Comparison of ENCODE assay signal across 1 cellular context in genomic region chr4:7430965-7431695, GRCh38.
TF ChIP-seq lines count a peak whose summit lies in the region.

No MANE protein-coding gene starts in this region.

TF ChIP-seq in HepG2, 621 proteins besides CTCF, POLR2A, EP300 and RAD21 (continued from another document):
- TF ChIP-seq HNF1B (CRISPR knock-in tag; IDR thresholded peaks at IDR 0.05): no peak
- TF ChIP-seq ZNF749 (CRISPR knock-in tag; IDR thresholded peaks at IDR 0.05; ENCODE audit: borderline replicate concordance): no peak
- TF ChIP-seq KLF16 (CRISPR knock-in tag; IDR thresholded peaks at IDR 0.05): no peak
- TF ChIP-seq ZNF264 (CRISPR knock-in tag; IDR thresholded peaks at IDR 0.05): no peak
- TF ChIP-seq, protein P1, sequence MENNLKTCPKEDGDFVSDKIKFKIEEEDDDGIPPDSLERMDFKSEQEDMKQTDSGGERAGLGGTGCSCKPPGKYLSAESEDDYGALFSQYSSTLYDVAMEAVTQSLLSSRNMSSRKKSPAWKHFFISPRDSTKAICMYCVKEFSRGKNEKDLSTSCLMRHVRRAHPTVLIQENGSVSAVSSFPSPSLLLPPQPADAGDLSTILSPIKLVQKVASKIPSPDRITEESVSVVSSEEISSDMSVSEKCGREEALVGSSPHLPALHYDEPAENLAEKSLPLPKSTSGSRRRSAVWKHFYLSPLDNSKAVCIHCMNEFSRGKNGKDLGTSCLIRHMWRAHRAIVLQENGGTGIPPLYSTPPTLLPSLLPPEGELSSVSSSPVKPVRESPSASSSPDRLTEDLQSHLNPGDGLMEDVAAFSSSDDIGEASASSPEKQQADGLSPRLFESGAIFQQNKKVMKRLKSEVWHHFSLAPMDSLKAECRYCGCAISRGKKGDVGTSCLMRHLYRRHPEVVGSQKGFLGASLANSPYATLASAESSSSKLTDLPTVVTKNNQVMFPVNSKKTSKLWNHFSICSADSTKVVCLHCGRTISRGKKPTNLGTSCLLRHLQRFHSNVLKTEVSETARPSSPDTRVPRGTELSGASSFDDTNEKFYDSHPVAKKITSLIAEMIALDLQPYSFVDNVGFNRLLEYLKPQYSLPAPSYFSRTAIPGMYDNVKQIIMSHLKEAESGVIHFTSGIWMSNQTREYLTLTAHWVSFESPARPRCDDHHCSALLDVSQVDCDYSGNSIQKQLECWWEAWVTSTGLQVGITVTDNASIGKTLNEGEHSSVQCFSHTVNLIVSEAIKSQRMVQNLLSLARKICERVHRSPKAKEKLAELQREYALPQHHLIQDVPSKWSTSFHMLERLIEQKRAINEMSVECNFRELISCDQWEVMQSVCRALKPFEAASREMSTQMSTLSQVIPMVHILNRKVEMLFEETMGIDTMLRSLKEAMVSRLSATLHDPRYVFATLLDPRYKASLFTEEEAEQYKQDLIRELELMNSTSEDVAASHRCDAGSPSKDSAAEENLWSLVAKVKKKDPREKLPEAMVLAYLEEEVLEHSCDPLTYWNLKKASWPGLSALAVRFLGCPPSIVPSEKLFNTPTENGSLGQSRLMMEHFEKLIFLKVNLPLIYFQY (CRISPR knock-in tag; IDR thresholded peaks at IDR 0.05; ENCODE audit: borderline replicate concordance): no peak
- TF ChIP-seq JDP2 (CRISPR knock-in tag; IDR thresholded peaks at IDR 0.05; ENCODE audit: borderline replicate concordance): no peak
- no peak for TF ChIP-seq ASH2L (IDR thresholded peaks at IDR 0.05; ENCODE audit: insufficient read length, low read depth, low read length)
- TF ChIP-seq NCOR1 (IDR thresholded peaks at IDR 0.05; ENCODE audit: borderline replicate concordance, low read length): no peak
- no peak for TF ChIP-seq ZNF549 (CRISPR knock-in tag; IDR thresholded peaks at IDR 0.05)
- no peak for TF ChIP-seq ZNF567 (CRISPR knock-in tag; IDR thresholded peaks at IDR 0.05; ENCODE audit: borderline replicate concordance)
- TF ChIP-seq, protein P2, sequence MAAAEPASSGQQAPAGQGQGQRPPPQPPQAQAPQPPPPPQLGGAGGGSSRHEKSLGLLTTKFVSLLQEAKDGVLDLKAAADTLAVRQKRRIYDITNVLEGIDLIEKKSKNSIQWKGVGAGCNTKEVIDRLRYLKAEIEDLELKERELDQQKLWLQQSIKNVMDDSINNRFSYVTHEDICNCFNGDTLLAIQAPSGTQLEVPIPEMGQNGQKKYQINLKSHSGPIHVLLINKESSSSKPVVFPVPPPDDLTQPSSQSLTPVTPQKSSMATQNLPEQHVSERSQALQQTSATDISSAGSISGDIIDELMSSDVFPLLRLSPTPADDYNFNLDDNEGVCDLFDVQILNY (CRISPR knock-in tag; conservative IDR thresholded peaks at IDR 0.05): no peak
- TF ChIP-seq, protein P3, sequence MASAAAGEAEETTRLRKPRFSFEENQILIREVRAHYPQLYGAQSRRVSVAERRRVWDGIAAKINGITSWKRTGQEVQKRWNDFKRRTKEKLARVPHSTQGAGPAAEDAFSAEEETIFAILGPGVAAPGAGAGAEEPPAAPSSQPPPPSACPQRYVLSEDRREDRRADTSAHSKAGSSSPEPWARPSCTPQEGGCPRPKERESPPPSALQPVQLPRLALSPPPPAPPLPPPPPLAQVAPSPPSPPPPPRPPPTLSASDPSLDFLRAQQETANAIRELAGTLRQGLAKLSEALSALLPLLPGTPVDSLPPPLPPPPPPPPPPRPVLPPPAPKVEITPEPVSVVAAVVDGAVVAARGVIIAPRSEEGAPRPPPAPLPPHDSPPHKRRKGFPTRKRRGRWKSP (CRISPR knock-in tag; IDR thresholded peaks at IDR 0.05): no peak
- TF ChIP-seq ATF1 (CRISPR knock-in tag; IDR thresholded peaks at IDR 0.05): no peak
- TF ChIP-seq ZBTB44 (CRISPR knock-in tag; IDR thresholded peaks at IDR 0.05): no peak
- no peak for TF ChIP-seq ELF1 (CRISPR knock-in tag; IDR thresholded peaks at IDR 0.05)
